Comparison of ENCODE assay signal across 1 cellular context in genomic region chrX:119235872-119236598, GRCh38.
TF ChIP-seq lines count a peak whose summit lies in the region.

Gene PGRMC1, plus strand, starts transcription at chrX:119236285. Its CDS starts 79 bp downstream, at chrX:119236364.

TF ChIP-seq in HEK293, 187 proteins besides CTCF, POLR2A, EP300 and RAD21 (continued from another document and continues in another):
- peak; percentile 33; the same call in 1 of the 2 replicates for TF ChIP-seq REST (tag by site-specific recombination; IDR thresholded peaks at IDR 0.05)
- TF ChIP-seq ZNF175 (tag by site-specific recombination; IDR thresholded peaks at IDR 0.05) = no peak
- TF ChIP-seq ZNF624 (tag by site-specific recombination; IDR thresholded peaks at IDR 0.05) = no peak
- TF ChIP-seq ZIC2 (tag by site-specific recombination; IDR thresholded peaks at IDR 0.05) = peak; percentile 45; the same call in 1 of the 2 replicates
- TF ChIP-seq ZNF266 (tag by site-specific recombination; IDR thresholded peaks at IDR 0.05; ENCODE audit: low read depth) = no peak
- TF ChIP-seq KLF9 (tag by site-specific recombination; IDR thresholded peaks at IDR 0.05; ENCODE audit: low read depth) = peak; percentile 32
- TF ChIP-seq ZBTB17 (tag by site-specific recombination; IDR thresholded peaks at IDR 0.05) = peak; percentile 38; the same call in 1 of the 2 replicates
- no peak for TF ChIP-seq GLI4 (tag by site-specific recombination; IDR thresholded peaks at IDR 0.05)
- peak; percentile 100 for TF ChIP-seq ZNF560 (tag by site-specific recombination; IDR thresholded peaks at IDR 0.05; ENCODE audit: borderline replicate concordance)
- TF ChIP-seq ZXDB (tag by site-specific recombination; IDR thresholded peaks at IDR 0.05) = peak; percentile 71
- TF ChIP-seq ZNF449 (tag by site-specific recombination; IDR thresholded peaks at IDR 0.05) = no peak
- TF ChIP-seq HIC1 (tag by site-specific recombination; IDR thresholded peaks at IDR 0.05) = 0 out of 2 replicates have a peak, but pooled peaks have one; percentile 22
- TF ChIP-seq SALL2 (tag by site-specific recombination; IDR thresholded peaks at IDR 0.05; ENCODE audit: borderline replicate concordance) = no peak
- TF ChIP-seq ZNF600 (tag by site-specific recombination; IDR thresholded peaks at IDR 0.05) = peak; percentile 59; the same call in 1 of the 2 replicates
- TF ChIP-seq ZNF660 (tag by site-specific recombination; IDR thresholded peaks at IDR 0.05) = 0 out of 2 replicates have a peak, but pooled peaks have one; percentile 64
- TF ChIP-seq ZNF785 (tag by site-specific recombination; IDR thresholded peaks at IDR 0.05) = 0 out of 2 replicates have a peak, but pooled peaks have one; percentile 64
- TF ChIP-seq ZNF10 (tag by site-specific recombination; IDR thresholded peaks at IDR 0.05) = peak; percentile 42; the same call in 1 of the 2 replicates
- no peak; the same call in 1 of the 2 replicates for TF ChIP-seq KLF10 (tag by site-specific recombination; IDR thresholded peaks at IDR 0.05)
- peak; percentile 71 for TF ChIP-seq SP3 (tag by site-specific recombination; IDR thresholded peaks at IDR 0.05)
- peak; percentile 49; the same call in 1 of the 2 replicates for TF ChIP-seq KLF8 (tag by site-specific recombination; IDR thresholded peaks at IDR 0.05)
- TF ChIP-seq ZBTB26 (tag by site-specific recombination; optimal IDR thresholded peaks at IDR 0.05) = peak; percentile 82
- no peak for TF ChIP-seq ZBTB6 (tag by site-specific recombination; IDR thresholded peaks at IDR 0.05)
- TF ChIP-seq ZNF362 (tag by site-specific recombination; IDR thresholded peaks at IDR 0.05) = no peak
- no peak; the same call in 1 of the 2 replicates for TF ChIP-seq ZNF341 (tag by site-specific recombination; IDR thresholded peaks at IDR 0.05; ENCODE audit: low read depth)
- peak; percentile 60; the same call in 1 of the 2 replicates for TF ChIP-seq KLF16 (tag by site-specific recombination; IDR thresholded peaks at IDR 0.05)
- peak; percentile 88 for TF ChIP-seq PATZ1 (tag by site-specific recombination; IDR thresholded peaks at IDR 0.05)
- TF ChIP-seq ATF2 (tag by site-specific recombination; IDR thresholded peaks at IDR 0.05; ENCODE audit: low read depth) = no peak
- TF ChIP-seq ZNF664 (tag by site-specific recombination; IDR thresholded peaks at IDR 0.05) = no peak
- no peak; the same call in 1 of the 2 replicates for TF ChIP-seq ZEB2 (tag by site-specific recombination; IDR thresholded peaks at IDR 0.05)
- TF ChIP-seq ZNF394 (tag by site-specific recombination; IDR thresholded peaks at IDR 0.05; ENCODE audit: borderline replicate concordance) = 0 out of 2 replicates have a peak, but pooled peaks have one; percentile 27
- TF ChIP-seq REPIN1 (tag by site-specific recombination; IDR thresholded peaks at IDR 0.05; ENCODE audit: low read depth) = no peak
- TF ChIP-seq ZSCAN30 (tag by site-specific recombination; IDR thresholded peaks at IDR 0.05) = peak; percentile 15; the same call in 1 of the 2 replicates
- TF ChIP-seq ZBTB10 (tag by site-specific recombination; IDR thresholded peaks at IDR 0.05) = peak; percentile 89
- no peak for TF ChIP-seq ZBTB7A (tag by site-specific recombination; IDR thresholded peaks at IDR 0.05; ENCODE audit: low read depth)
- peak; percentile 76 for TF ChIP-seq ZNF398 (tag by site-specific recombination; IDR thresholded peaks at IDR 0.05)
- no peak for TF ChIP-seq ZNF544 (tag by site-specific recombination; IDR thresholded peaks at IDR 0.05)
- TF ChIP-seq ZNF350 (tag by site-specific recombination; IDR thresholded peaks at IDR 0.05) = no peak
- 0 out of 2 replicates have a peak, but pooled peaks have one; percentile 46 for TF ChIP-seq YY2 (tag by site-specific recombination; IDR thresholded peaks at IDR 0.05)
